11 cellular contexts compared by ENCODE assay signal in the genomic region with DNA sequence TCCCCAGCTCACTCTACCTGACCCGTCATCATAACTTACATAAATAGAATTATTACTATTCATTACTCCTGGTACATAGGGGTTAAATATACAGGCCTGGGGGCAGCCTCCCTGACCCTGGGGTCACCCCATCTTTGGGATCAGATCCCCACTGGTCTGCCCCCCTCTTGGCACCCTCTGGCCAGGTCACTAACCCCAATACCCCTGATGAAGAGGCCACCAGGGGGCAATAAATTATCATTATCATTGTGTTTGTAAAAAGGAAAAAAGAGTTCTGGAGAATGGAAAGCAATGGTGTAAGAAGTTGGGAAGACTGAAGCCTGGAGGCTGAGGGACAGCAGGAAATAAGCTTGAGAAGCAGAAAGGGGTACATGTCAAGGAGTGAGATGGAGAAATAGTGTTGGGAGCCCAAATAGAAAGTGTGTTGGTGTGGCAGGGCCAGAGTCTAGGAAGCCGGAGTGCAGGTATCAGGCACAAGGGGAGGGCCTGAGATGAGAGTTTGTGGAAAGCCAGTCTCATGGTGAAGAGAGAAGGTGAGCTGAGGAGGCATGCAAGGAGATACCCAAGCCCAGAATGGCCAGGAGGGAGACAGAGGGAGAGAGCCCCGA. TPM values are rescaled to one million over a fixed set of nuclear protein-coding genes. Genes with fewer than 3 reads are reported as not detected.
A peak's percentile ranks its signal among the peaks of the same experiment; 100 is the strongest.
DNase-seq lines count a peak whose midpoint lies in the region; ATAC-seq and TF ChIP-seq lines count a peak whose summit lies in the region.
"Had no signal": no experiment of that assay in that cellular context is flagged by ENCODE, and none has a peak within 500 bp of the region (broad histone marks: within the 10 kb centered on the region; RNA-seq: fewer than 3 reads in every experiment).

No MANE protein-coding gene starts in this region.

- no peaks in the 10 kb centered on the region for H3K9me3 Mint-ChIP-seq in activated CD8-positive, alpha-beta memory T cell treated with anti-CD3 and anti-CD28 coated beads, Interleukin-2, amount 10 ng/mL, durations not matched to agents 7 days and 5 days (ENCODE audit: low read depth)

- H3K27ac ChIP-seq in PC-3 (ENCODE audit: low read length): no peak overlapping the region
- no peak overlapping the region for H3K27ac ChIP-seq in fibroblast of lung (ENCODE audit: insufficient read depth, low read length)
- H3K27ac ChIP-seq in spleen: no peak overlapping the region

- peaks cover 7% of the 10 kb centered on the region for H3K4me1 ChIP-seq in PC-3 (ENCODE audit: insufficient read depth, low read length)
- H3K4me1 ChIP-seq in fibroblast of lung (ENCODE audit: control insufficient read depth, extremely low read depth, insufficient read depth, low read length): peaks cover 14% of the 10 kb centered on the region
- peaks cover 17 to 38% (median 27%) of the 10 kb centered on the region in 6 donors for H3K4me1 ChIP-seq in spleen

- TF ChIP-seq POLR2A in spleen (IDR thresholded peaks at IDR 0.05): no peak

- H3K27ac Mint-ChIP-seq in activated CD8-positive, alpha-beta memory T cell treated with anti-CD3 and anti-CD28 coated beads, Interleukin-2, amount 10 ng/mL, durations not matched to agents 7 days and 5 days: no peak overlapping the region

- H3K36me3 ChIP-seq in PC-3 (ENCODE audit: low read depth, low read length) (no peaks in the 10 kb centered on the region), fibroblast of lung (ENCODE audit: control insufficient read depth, insufficient read depth, low read length) (no peaks in the 10 kb centered on the region), spleen (no peaks in the 10 kb centered on the region)

- DNase-seq in activated CD8-positive, alpha-beta memory T cell treated with anti-CD3 and anti-CD28 coated beads, Interleukin-2, amount 10 ng/mL, durations not matched to agents 7 days and 5 days: no peak
- DNase-seq in activated CD8-positive, alpha-beta memory T cell treated with anti-CD3 and anti-CD28 coated beads for 24 hours: no peak
- DNase-seq in PC-3: peak; percentile 40
- DNase-seq in fibroblast of lung (ENCODE audit: low read depth in 2 of 2): peak in 1 of 2 donors; percentile 22
- no peak for DNase-seq in spleen
- DNase-seq in COLO829 (ENCODE audit: low spot score): no peak
- DNase-seq: C1 segment of cervical spinal cord, NCI-H187 had no signal

- CTCF ChIA-PET in activated CD8-positive, alpha-beta memory T cell treated with anti-CD3 and anti-CD28 coated beads, Interleukin-2, amount 10 ng/mL, durations not matched to agents 7 days and 5 days (lab: Charles Lee): interaction anchor here (0.6 to 12.8 kb wide), 13 partner anchors 8 to 215 kb away, joined by 3 to 232 read pairs (median 6); partner anchors contain the start of gene SP1
- CTCF ChIA-PET in PC-3 (lab: Charles Lee): interaction anchor here (0.5 to 1.6 kb wide), 4 partner anchors 17 to 276 kb away, joined by 3 to 17 read pairs (median 6); no protein-coding TSS in a partner anchor

- BruUV-seq in PC-3 (replicated peaks; lab: Mats Ljungman, UMichigan): no TSS peak

- H3K9ac ChIP-seq in PC-3 (ENCODE audit: low read length): no peak overlapping the region
- no peak overlapping the region for H3K9ac ChIP-seq in fibroblast of lung (ENCODE audit: insufficient read depth, low read length)

- H2AFZ ChIP-seq in PC-3 (ENCODE audit: low read length): no peak overlapping the region
- no peak overlapping the region for H2AFZ ChIP-seq in fibroblast of lung (ENCODE audit: low read length)

- TF ChIP-seq CTCF in PC-3 (conservative IDR thresholded peaks at IDR 0.05; ENCODE audit: low read depth, low read length): peak; percentile 68
- peak; percentile 14 to 33 for TF ChIP-seq CTCF in fibroblast of lung (conservative IDR thresholded peaks at IDR 0.05 in 1 of 2, IDR thresholded peaks at IDR 0.05 in 1 of 2; ENCODE audit: low read depth in 1 of 2, low read length in 2 of 2)
- peak in 7 of 11 experiments; percentile 31 to 56 (median 41) for TF ChIP-seq CTCF in spleen (IDR thresholded peaks at IDR 0.05 in 8 of 11, conservative IDR thresholded peaks at IDR 0.05 in 3 of 11)

- H3K4me3 ChIP-seq in PC-3 (ENCODE audit: low read length) (no peak overlapping the region), fibroblast of lung (replicated peaks in 1 of 4; ENCODE audit: control extremely low read depth in 1 of 4, insufficient read depth in 1 of 4, low read depth in 3 of 4, low read length in 4 of 4) (no peak overlapping the region), spleen (no peak overlapping the region)

- POLR2A ChIA-PET in PC-3 (lab: Charles Lee; ENCODE audit: unreplicated experiment): no interaction called here

- H3K27me3 ChIP-seq in PC-3 (ENCODE audit: low read length) (no peaks in the 10 kb centered on the region), fibroblast of lung (ENCODE audit: control insufficient read depth, insufficient read depth, low read length) (peaks cover 20% of the 10 kb centered on the region), spleen (replicated peaks in 1 of 7) (peaks cover 0 to 40% (median 0%) of the 10 kb centered on the region in 7 donors)

- intact Hi-C loops in PC-3 (cut with micrococcal nuclease): no loop called here
- intact Hi-C loops in spleen (cut with DNase I; ENCODE audit: low total_unique reads): no loop called here

- H3K4me2 ChIP-seq in PC-3 (ENCODE audit: low read length) (no peak overlapping the region), fibroblast of lung (ENCODE audit: extremely low read depth, insufficient read depth, low read length) (no peak overlapping the region)

- peak overlapping the region; percentile 18 for H3K4me3 Mint-ChIP-seq in activated CD8-positive, alpha-beta memory T cell treated with anti-CD3 and anti-CD28 coated beads, Interleukin-2, amount 10 ng/mL, durations not matched to agents 7 days and 5 days

- H3F3A ChIP-seq in PC-3 (ENCODE audit: low read length, unreplicated experiment): no peaks in the 10 kb centered on the region

- H3K9me2 ChIP-seq in PC-3 (replicated peaks; ENCODE audit: low read length): no peaks in the 10 kb centered on the region

- H3K9me3 ChIP-seq in PC-3 (ENCODE audit: low read length) (no peaks in the 10 kb centered on the region), fibroblast of lung (ENCODE audit: control insufficient read depth, insufficient read depth, low read depth, low read length) (no peaks in the 10 kb centered on the region), spleen (no peaks in the 10 kb centered on the region)

- H3K27me3 Mint-ChIP-seq in activated CD8-positive, alpha-beta memory T cell treated with anti-CD3 and anti-CD28 coated beads, Interleukin-2, amount 10 ng/mL, durations not matched to agents 7 days and 5 days: peaks cover 26% of the 10 kb centered on the region

- no peaks in the 10 kb centered on the region for H3K79me2 ChIP-seq in PC-3 (ENCODE audit: low read length)
- H3K79me2 ChIP-seq in fibroblast of lung (ENCODE audit: control insufficient read depth, insufficient read depth, low read length): no peaks in the 10 kb centered on the region

- no peaks in the 10 kb centered on the region for H4K20me1 ChIP-seq in PC-3 (ENCODE audit: low read length)
- no peaks in the 10 kb centered on the region for H4K20me1 ChIP-seq in fibroblast of lung (ENCODE audit: control insufficient read depth, extremely low read depth, insufficient read depth, low read length)

- H3K4me1 Mint-ChIP-seq in activated CD8-positive, alpha-beta memory T cell treated with anti-CD3 and anti-CD28 coated beads, Interleukin-2, amount 10 ng/mL, durations not matched to agents 7 days and 5 days: peaks cover 17% of the 10 kb centered on the region

- 86 to 98% (median 88%) methylated on average over 3 of the region's 3 CpGs for WGBS in spleen, 5 donors

- ATAC-seq in activated CD8-positive, alpha-beta memory T cell treated with anti-CD3 and anti-CD28 coated beads, Interleukin-2, amount 10 ng/mL, durations not matched to agents 7 days and 5 days: no peak
- ATAC-seq in PC-3: no peak
- no peak for ATAC-seq in HG03045 (IDR thresholded peaks at IDR 0.05; ENCODE audit: unreplicated experiment)
- no peak for ATAC-seq in GM19467 (IDR thresholded peaks at IDR 0.05; ENCODE audit: unreplicated experiment)

- H3K36me3 Mint-ChIP-seq in activated CD8-positive, alpha-beta memory T cell treated with anti-CD3 and anti-CD28 coated beads, Interleukin-2, amount 10 ng/mL, durations not matched to agents 7 days and 5 days: no peaks in the 10 kb centered on the region

RNA-seq across cellular contexts. Expression of gene AAAS, which starts 6.1 kb away (rescaled TPM):
- 10 to 100 TPM; 60.9 to 61.7 TPM for total RNA-seq in activated CD8-positive, alpha-beta memory T cell treated with anti-CD3 and anti-CD28 coated beads, Interleukin-2, amount 10 ng/mL, durations not matched to agents 7 days and 5 days
- total RNA-seq in PC-3 (2014; rRNA removed) (53.5 and 55.8 TPM in 2 replicates), fibroblast of lung (29.5 and 37.8 TPM in 2 replicates), spleen (10 to 100 TPM; 39.3 to 67.9 (median 49.7) TPM)
- polyA plus RNA-seq in fibroblast of lung (34.2 and 50.4 TPM in 2 replicates), spleen (10 to 100 TPM; 32.4 to 42.4 (median 33.5) TPM)
- polyA plus RNA-seq in fibroblast of lung (2012): 28.9 and 47.5 TPM in 2 replicates
- 119 and 178 TPM in 2 replicates for polyA minus RNA-seq in fibroblast of lung (ENCODE audit: low replicate concordance)

RNA-seq across cellular contexts. Expression of gene SP7, which starts 8.6 kb away (rescaled TPM):
- total RNA-seq in activated CD8-positive, alpha-beta memory T cell treated with anti-CD3 and anti-CD28 coated beads, Interleukin-2, amount 10 ng/mL, durations not matched to agents 7 days and 5 days: not detected
- total RNA-seq in PC-3 (2014; rRNA removed) (not detected in 2 replicates), fibroblast of lung (not detected in 2 replicates), spleen (not detected)
- polyA plus RNA-seq in fibroblast of lung (not detected in 2 replicates), spleen (not detected)
- not detected in 2 replicates for polyA plus RNA-seq in fibroblast of lung (2012)
- not detected in 2 replicates for polyA minus RNA-seq in fibroblast of lung (ENCODE audit: low replicate concordance)
- total RNA-seq: activated CD8-positive, alpha-beta memory T cell treated with anti-CD3 and anti-CD28 coated beads for 36 hours had no signal

RNA-seq across cellular contexts. Expression of gene MYG1, which starts 28.0 kb away (rescaled TPM):
- 10 to 100 TPM; 51.7 to 65.5 TPM for total RNA-seq in activated CD8-positive, alpha-beta memory T cell treated with anti-CD3 and anti-CD28 coated beads, Interleukin-2, amount 10 ng/mL, durations not matched to agents 7 days and 5 days
- 81.0 and 89.9 TPM in 2 replicates for total RNA-seq in PC-3 (2014; rRNA removed)
- total RNA-seq in fibroblast of lung: 52.0 and 55.7 TPM in 2 replicates
- polyA plus RNA-seq in fibroblast of lung: 40.8 and 52.2 TPM in 2 replicates
- 60.7 and 91.7 TPM in 2 replicates for polyA plus RNA-seq in fibroblast of lung (2012)
- polyA minus RNA-seq in fibroblast of lung (ENCODE audit: low replicate concordance): 50.7 and 65.8 TPM in 2 replicates
- total RNA-seq in spleen: 10 to 100 TPM; 31.1 to 53.3 (median 34.9) TPM
- 10 to 100 TPM; 56.6 to 79.2 (median 76.0) TPM for polyA plus RNA-seq in spleen

RNA-seq across cellular contexts. Expression of gene PFDN5, which starts 32.2 kb away (rescaled TPM):
- total RNA-seq in activated CD8-positive, alpha-beta memory T cell treated with anti-CD3 and anti-CD28 coated beads, Interleukin-2, amount 10 ng/mL, durations not matched to agents 7 days and 5 days: 100 to 1,000 TPM; 283 to 298 TPM
- total RNA-seq in PC-3 (2014; rRNA removed) (476 and 519 TPM in 2 replicates), fibroblast of lung (735 and 788 TPM in 2 replicates), spleen (100 to 1,000 TPM; 399 to 795 (median 497) TPM)
- polyA plus RNA-seq in fibroblast of lung (977 and 1,007 TPM in 2 replicates), spleen (1,000 to 10,000 TPM; 1,813 to 2,525 (median 1,837) TPM)
- 735 and 960 TPM in 2 replicates for polyA plus RNA-seq in fibroblast of lung (2012)
- polyA minus RNA-seq in fibroblast of lung (ENCODE audit: low replicate concordance): 77.8 and 86.7 TPM in 2 replicates

RNA-seq across cellular contexts. Expression of gene SP1, which starts 52.4 kb away (rescaled TPM):
- 10 to 100 TPM; 68.7 to 71.8 TPM for total RNA-seq in activated CD8-positive, alpha-beta memory T cell treated with anti-CD3 and anti-CD28 coated beads, Interleukin-2, amount 10 ng/mL, durations not matched to agents 7 days and 5 days
- total RNA-seq in PC-3 (2014; rRNA removed): 49.7 and 57.6 TPM in 2 replicates
- total RNA-seq in fibroblast of lung: 31.3 and 35.3 TPM in 2 replicates
- polyA plus RNA-seq in fibroblast of lung: 38.9 and 42.0 TPM in 2 replicates
- 19.3 and 22.7 TPM in 2 replicates for polyA plus RNA-seq in fibroblast of lung (2012)
- 98.0 and 99.3 TPM in 2 replicates for polyA minus RNA-seq in fibroblast of lung (ENCODE audit: low replicate concordance)
- 10 to 100 TPM; 75.6 to 92.8 (median 86.1) TPM for total RNA-seq in spleen
- 10 to 100 TPM in 1 of 3 donors, 1 to 10 TPM in 2; 9.1 to 13.6 (median 9.9) TPM for polyA plus RNA-seq in spleen
